29 cellular contexts compared by ENCODE assay signal in genomic region chrX:6015423-6015822, GRCh38.
"Had no signal": no experiment of that assay in that cellular context is flagged by ENCODE, and none has a peak within 500 bp of the region (broad histone marks: within the 10 kb centered on the region; RNA-seq: fewer than 3 reads in every experiment).

No MANE protein-coding gene starts in this region.

- H3K4me3 ChIP-seq: stomach, suprapubic skin, testis, thoracic aorta, thyroid gland, tibial artery, tibial nerve, transverse colon, upper lobe of left lung, upper lobe of right lung, uterus, vagina had no signal

- H3K9me3 ChIP-seq: stomach, suprapubic skin, testis, thoracic aorta, thyroid gland, tibial artery, tibial nerve, transverse colon, upper lobe of left lung, upper lobe of right lung, uterus, vagina had no signal

- H3K27ac ChIP-seq: stomach, suprapubic skin, testis, thoracic aorta, thyroid gland, tibial artery, tibial nerve, transverse colon, upper lobe of left lung, upper lobe of right lung, uterus, vagina had no signal

- H3K27me3 Mint-ChIP-seq: stimulated activated memory B cell treated with anti-CD40 and anti-IgM and Interleukin-4, amounts not matched to agents 10 μg/mL and 1 μg/mL and 100 μg/mL, for 72 hours; stimulated activated naive CD8-positive, alpha-beta T cell treated with anti-CD3 and anti-CD28 coated beads, Interleukin-15, amount 100 ng/mL, for 72 hours; stimulated activated naive CD8-positive, alpha-beta T cell treated with anti-CD3 and anti-CD28 coated beads, Interleukin-15, Interleukin-2, amounts not matched to agents 100 ng/mL and 50 ng/mL, for 24 hours; type B pancreatic cell had no signal

- DNase-seq: stimulated activated CD4-positive, alpha-beta T cell treated with anti-CD3 and anti-CD28 coated beads, Interleukin-2, amount 100 ng/mL, for 48 hours; stimulated activated CD4-positive, alpha-beta T cell treated with anti-CD3 and anti-CD28 coated beads, Interleukin-4, amount 100 ng/mL, for 1 hour; stimulated activated CD4-positive, alpha-beta T cell treated with anti-CD3 and anti-CD28 coated beads, Interleukin-4, amount 100 ng/mL, for 24 hours; stimulated activated CD4-positive, alpha-beta T cell treated with anti-CD3 and anti-CD28 coated beads, Interleukin-4, amount 100 ng/mL, for 4 hours; stimulated activated CD8-positive, alpha-beta memory T cell treated with anti-CD3 and anti-CD28 coated beads, Interleukin-4, amount 100 ng/mL, for 48 hours; stimulated activated naive B cell treated with anti-CD40 and anti-IgM and Interleukin-4, amounts not matched to agents 10 μg/mL and 1 μg/mL and 100 μg/mL, for 72 hours; stimulated activated naive CD4-positive, alpha-beta T cell; stimulated activated naive CD4-positive, alpha-beta T cell treated with Interleukin-2 at 50 U/mL for 16 hours; stimulated activated naive CD8-positive, alpha-beta T cell treated with anti-CD3 and anti-CD28 coated beads, Interleukin-15, amount 100 ng/mL, for 72 hours; stimulated activated naive CD8-positive, alpha-beta T cell treated with anti-CD3 and anti-CD28 coated beads, Interleukin-15, Interleukin-2, amounts not matched to agents 100 U/mL and 50 U/mL, for 24 hours; stomach; substantia nigra; testis; thyroid gland; tibial artery; transverse colon; trophoblast cell; upper lobe of left lung; upper lobe of right lung; uterus had no signal

- H3K9me3 Mint-ChIP-seq: stimulated activated memory B cell treated with anti-CD40 and anti-IgM and Interleukin-4, amounts not matched to agents 10 μg/mL and 1 μg/mL and 100 μg/mL, for 72 hours; stimulated activated naive B cell treated with anti-CD40 and anti-IgM and Interleukin-4, amounts not matched to agents 10 μg/mL and 1 μg/mL and 100 μg/mL, for 72 hours; stimulated activated naive CD8-positive, alpha-beta T cell treated with anti-CD3 and anti-CD28 coated beads, Interleukin-15, amount 100 ng/mL, for 72 hours; stimulated activated naive CD8-positive, alpha-beta T cell treated with anti-CD3 and anti-CD28 coated beads, Interleukin-15, Interleukin-2, amounts not matched to agents 100 ng/mL and 50 ng/mL, for 24 hours; type B pancreatic cell had no signal

- ATAC-seq: stimulated activated effector memory CD8-positive, alpha-beta T cell treated with anti-CD3 and anti-CD28 coated beads, Interleukin-12 subunit alpha, Interleukin-12 subunit beta, amount 100 ng/mL, for 72 hours; stimulated activated memory B cell treated with anti-CD40 and anti-IgM and Interleukin-4, amounts not matched to agents 10 μg/mL and 1 μg/mL and 100 μg/mL, for 72 hours; stimulated activated naive B cell treated with anti-CD40 and anti-IgM and Interleukin-4, amounts not matched to agents 10 μg/mL and 1 μg/mL and 100 μg/mL, for 72 hours; stimulated activated naive CD8-positive, alpha-beta T cell treated with anti-CD3 and anti-CD28 coated beads, Interleukin-15, amount 100 ng/mL, for 72 hours; stimulated activated naive CD8-positive, alpha-beta T cell treated with anti-CD3 and anti-CD28 coated beads, Interleukin-15, Interleukin-2, amounts not matched to agents 100 U/mL and 50 U/mL, for 24 hours; upper lobe of right lung had no signal

- H3K36me3 Mint-ChIP-seq: stimulated activated effector memory CD8-positive, alpha-beta T cell treated with anti-CD3 and anti-CD28 coated beads, Interleukin-12 subunit alpha, Interleukin-12 subunit beta, amount 100 ng/mL, for 72 hours; stimulated activated memory B cell treated with anti-CD40 and anti-IgM and Interleukin-4, amounts not matched to agents 10 μg/mL and 1 μg/mL and 100 μg/mL, for 72 hours; stimulated activated naive B cell treated with anti-CD40 and anti-IgM and Interleukin-4, amounts not matched to agents 10 μg/mL and 1 μg/mL and 100 μg/mL, for 72 hours had no signal

- H3K27me3 ChIP-seq: stomach, suprapubic skin, testis, thyroid gland, tibial artery, tibial nerve, transverse colon, upper lobe of left lung, upper lobe of right lung, uterus, vagina had no signal

- H3K36me3 ChIP-seq: stomach, suprapubic skin, thoracic aorta, thyroid gland, tibial artery, tibial nerve, transverse colon, upper lobe of left lung, upper lobe of right lung, uterus, vagina had no signal

- FAIRE-seq: urothelium cell line had no signal

- H3K4me3 Mint-ChIP-seq: stimulated activated effector memory CD8-positive, alpha-beta T cell treated with anti-CD3 and anti-CD28 coated beads, Interleukin-12 subunit alpha, Interleukin-12 subunit beta, amount 100 ng/mL, for 72 hours; stimulated activated memory B cell treated with anti-CD40 and anti-IgM and Interleukin-4, amounts not matched to agents 10 μg/mL and 1 μg/mL and 100 μg/mL, for 72 hours; stimulated activated naive B cell treated with anti-CD40 and anti-IgM and Interleukin-4, amounts not matched to agents 10 μg/mL and 1 μg/mL and 100 μg/mL, for 72 hours; stimulated activated naive CD8-positive, alpha-beta T cell treated with anti-CD3 and anti-CD28 coated beads, Interleukin-15, amount 100 ng/mL, for 72 hours; stimulated activated naive CD8-positive, alpha-beta T cell treated with anti-CD3 and anti-CD28 coated beads, Interleukin-15, Interleukin-2, amounts not matched to agents 100 ng/mL and 50 ng/mL, for 24 hours; type B pancreatic cell had no signal

- H3K4me1 Mint-ChIP-seq: stimulated activated effector memory CD8-positive, alpha-beta T cell treated with anti-CD3 and anti-CD28 coated beads, Interleukin-12 subunit alpha, Interleukin-12 subunit beta, amount 100 ng/mL, for 72 hours; stimulated activated memory B cell treated with anti-CD40 and anti-IgM and Interleukin-4, amounts not matched to agents 10 μg/mL and 1 μg/mL and 100 μg/mL, for 72 hours; stimulated activated naive B cell treated with anti-CD40 and anti-IgM and Interleukin-4, amounts not matched to agents 10 μg/mL and 1 μg/mL and 100 μg/mL, for 72 hours; stimulated activated naive CD8-positive, alpha-beta T cell treated with anti-CD3 and anti-CD28 coated beads, Interleukin-15, amount 100 ng/mL, for 72 hours had no signal

- H3K4me1 ChIP-seq: stomach, suprapubic skin, testis, thyroid gland, tibial artery, tibial nerve, transverse colon, upper lobe of left lung, upper lobe of right lung, uterus, vagina had no signal

- H3K27ac Mint-ChIP-seq: stimulated activated effector memory CD8-positive, alpha-beta T cell treated with anti-CD3 and anti-CD28 coated beads, Interleukin-12 subunit alpha, Interleukin-12 subunit beta, amount 100 ng/mL, for 72 hours; stimulated activated memory B cell treated with anti-CD40 and anti-IgM and Interleukin-4, amounts not matched to agents 10 μg/mL and 1 μg/mL and 100 μg/mL, for 72 hours; stimulated activated naive B cell treated with anti-CD40 and anti-IgM and Interleukin-4, amounts not matched to agents 10 μg/mL and 1 μg/mL and 100 μg/mL, for 72 hours; stimulated activated naive CD8-positive, alpha-beta T cell treated with anti-CD3 and anti-CD28 coated beads, Interleukin-15, amount 100 ng/mL, for 72 hours; stimulated activated naive CD8-positive, alpha-beta T cell treated with anti-CD3 and anti-CD28 coated beads, Interleukin-15, Interleukin-2, amounts not matched to agents 100 ng/mL and 50 ng/mL, for 24 hours; type B pancreatic cell had no signal
